26 cellular contexts compared by ENCODE assay signal in genomic region chr1:147768582-147768981, GRCh38. TPM values are rescaled to one million over a fixed set of nuclear protein-coding genes. Genes with fewer than 3 reads are reported as not detected.
"Had no signal": no experiment of that assay in that cellular context is flagged by ENCODE, and none has a peak within 500 bp of the region (broad histone marks: within the 10 kb centered on the region; RNA-seq: fewer than 3 reads in every experiment).

No MANE protein-coding gene starts in this region.

- H3K27me3 ChIP-seq: body of pancreas, MG63 had no signal

- H3K27ac ChIP-seq: body of pancreas, SK-N-MC, VCaP had no signal

- H3K4me1 ChIP-seq: body of pancreas had no signal

- H3K36me3 ChIP-seq: MG63 had no signal

- H3K4me3 ChIP-seq: body of pancreas, MG63, SK-N-MC had no signal

- ATAC-seq: activated T-cell treated with anti-CD3 and anti-CD28 coated beads, Interleukin-2, amount 50 U/mL, for 4 hours; body of pancreas; T-cell had no signal

- DNase-seq: activated CD4-positive, alpha-beta memory T cell treated with anti-CD3 and anti-CD28 coated beads for 36 hours; activated CD4-positive, alpha-beta T cell treated with anti-CD3 and anti-CD28 coated beads, Interleukin-2, amount 10 ng/mL, durations not matched to agents 7 days and 5 days; activated CD4-positive, CD25-positive, alpha-beta regulatory T cell; activated CD8-positive, alpha-beta memory T cell treated with anti-CD3 and anti-CD28 coated beads for 24 hours; activated gamma-delta T cell; activated naive CD4-positive, alpha-beta T cell treated with anti-CD3 and anti-CD28 coated beads for 36 hours; activated T-cell treated with anti-CD3 and anti-CD28 coated beads, Interleukin-2, amount 50 U/mL, for 4 hours; body of pancreas; IMR-90; MG63; MV-4-11; NCI-H1105; NCI-H1436; NCI-H1694 treated with DMSO at 0.1 percent for 48 hours; NCI-H2029 treated with DMSO at 0.1 percent for 48 hours; NCI-H345; NCI-H510A; NCI-H526 treated with DMSO at 0.1 percent for 48 hours; NCI-H82; SIG-M5; T-cell; T-helper 2 cell had no signal

- H3K9me3 ChIP-seq: body of pancreas, MG63 had no signal

RNA-seq across cellular contexts. Expression of gene GJA5, which starts 8.2 kb away (rescaled TPM):
- total RNA-seq: activated CD4-positive, alpha-beta memory T cell treated with anti-CD3 and anti-CD28 coated beads for 36 hours; activated CD4-positive, alpha-beta T cell treated with anti-CD3 and anti-CD28 coated beads, Interleukin-2, amount 10 ng/mL, durations not matched to agents 7 days and 5 days; activated naive CD4-positive, alpha-beta T cell treated with anti-CD3 and anti-CD28 coated beads for 36 hours; activated T-cell treated with anti-CD3 and anti-CD28 coated beads, Interleukin-2, amount 50 U/mL, for 4 hours; bronchial epithelial cell; IMR-90; OCI-LY7; T-cell had no signal
- polyA plus RNA-seq: IMR-90 had no signal
